Comparison of ENCODE assay signal across 2 cellular contexts in the genomic region with DNA sequence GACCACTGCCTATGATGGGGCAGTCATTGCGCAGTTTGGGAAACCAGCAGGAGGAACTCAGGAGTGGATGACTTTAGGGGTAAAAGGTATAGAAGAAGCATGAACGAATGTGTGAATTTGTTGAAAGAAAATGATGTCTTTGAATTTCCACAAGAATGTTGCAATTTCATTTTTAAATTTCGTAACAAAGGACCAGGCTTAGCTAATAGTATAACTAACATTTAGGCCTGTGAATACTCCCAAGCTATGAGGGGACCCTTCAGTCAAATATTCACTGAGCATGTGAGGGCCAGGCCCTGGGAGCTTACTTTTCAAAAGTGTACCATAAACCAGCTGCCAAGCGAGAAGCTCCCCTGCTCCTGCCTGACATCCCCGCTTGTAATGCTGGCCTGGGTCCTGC.
TF ChIP-seq lines count a peak whose summit lies in the region.

No MANE protein-coding gene starts in this region.

TF ChIP-seq in IMR-90, 13 proteins besides CTCF, POLR2A, EP300 and RAD21:
- TF ChIP-seq NFE2L2 (IDR thresholded peaks at IDR 0.05; ENCODE audit: low read depth, low read length) (no peak), CEBPB (IDR thresholded peaks at IDR 0.05; ENCODE audit: low read depth, low read length) (peak; percentile 49; the same call in 1 of the 2 replicates)

TF ChIP-seq in K562, 482 proteins besides CTCF, POLR2A, EP300 and RAD21:
- no peak for TF ChIP-seq YBX1 (IDR thresholded peaks at IDR 0.05)
- 0 out of 2 replicates have a peak, but pooled peaks have one; percentile 47 for TF ChIP-seq CEBPB (tag; IDR thresholded peaks at IDR 0.05)
- TF ChIP-seq, protein P1, sequence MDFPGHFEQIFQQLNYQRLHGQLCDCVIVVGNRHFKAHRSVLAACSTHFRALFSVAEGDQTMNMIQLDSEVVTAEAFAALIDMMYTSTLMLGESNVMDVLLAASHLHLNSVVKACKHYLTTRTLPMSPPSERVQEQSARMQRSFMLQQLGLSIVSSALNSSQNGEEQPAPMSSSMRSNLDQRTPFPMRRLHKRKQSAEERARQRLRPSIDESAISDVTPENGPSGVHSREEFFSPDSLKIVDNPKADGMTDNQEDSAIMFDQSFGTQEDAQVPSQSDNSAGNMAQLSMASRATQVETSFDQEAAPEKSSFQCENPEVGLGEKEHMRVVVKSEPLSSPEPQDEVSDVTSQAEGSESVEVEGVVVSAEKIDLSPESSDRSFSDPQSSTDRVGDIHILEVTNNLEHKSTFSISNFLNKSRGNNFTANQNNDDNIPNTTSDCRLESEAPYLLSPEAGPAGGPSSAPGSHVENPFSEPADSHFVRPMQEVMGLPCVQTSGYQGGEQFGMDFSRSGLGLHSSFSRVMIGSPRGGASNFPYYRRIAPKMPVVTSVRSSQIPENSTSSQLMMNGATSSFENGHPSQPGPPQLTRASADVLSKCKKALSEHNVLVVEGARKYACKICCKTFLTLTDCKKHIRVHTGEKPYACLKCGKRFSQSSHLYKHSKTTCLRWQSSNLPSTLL (IDR thresholded peaks at IDR 0.05), result no peak
- no peak for TF ChIP-seq CEBPG (CRISPR knock-in tag; IDR thresholded peaks at IDR 0.05)
- 0 out of 4 replicates have a peak, but pooled peaks have one; percentile 22 to 26 for TF ChIP-seq CEBPG (tag; conservative IDR thresholded peaks at IDR 0.05 in 1 of 2, IDR thresholded peaks at IDR 0.05 in 1 of 2)
